In genomic region chr2:207770602-207771404, GRCh38 we compare ENCODE assay signal across 8 cellular contexts. TPM values are rescaled to one million over a fixed set of nuclear protein-coding genes. Genes with fewer than 3 reads are reported as not detected.
DNase-seq lines count a peak whose midpoint lies in the region; ATAC-seq lines count a peak whose summit lies in the region.

No MANE protein-coding gene starts in this region.

- H3K9me3 Mint-ChIP-seq in activated T-cell treated with anti-CD3 and anti-CD28 coated beads, Interleukin-2, amount 50 U/mL, for 4 hours: no peaks in the 10 kb centered on the region

- peak overlapping the region; percentile 88 for H3K4me3 Mint-ChIP-seq in activated T-cell treated with anti-CD3 and anti-CD28 coated beads, Interleukin-2, amount 50 U/mL, for 4 hours

- peak overlapping the region; percentile 59; the same call in 1 of the 2 replicates for H3K27ac ChIP-seq in HUES6 (ENCODE audit: low read depth, low read length)

- H3K27me3 ChIP-seq in HUES6 (ENCODE audit: control insufficient read depth, insufficient read depth, low read length) (peaks cover 42% of the 10 kb centered on the region; the same call in 1 of the 2 replicates), iPS-15b (ENCODE audit: control insufficient read depth, insufficient read depth, low read length) (no peaks in the 10 kb centered on the region)

- H3K4me3 ChIP-seq in HUES6 (ENCODE audit: low read depth, low read length) (peak overlapping the region; percentile 90), iPS-15b (ENCODE audit: low read depth, low read length) (peak overlapping the region; percentile 61)

- no peak for ATAC-seq in activated T-cell treated with anti-CD3 and anti-CD28 coated beads, Interleukin-2, amount 50 U/mL, for 4 hours
- ATAC-seq in stimulated activated naive CD8-positive, alpha-beta T cell treated with anti-CD3 and anti-CD28 coated beads, Interleukin-15, Interleukin-2, amounts not matched to agents 100 U/mL and 50 U/mL, for 24 hours: no peak
- no peak for ATAC-seq in GM18909 (IDR thresholded peaks at IDR 0.05; ENCODE audit: poor library complexity, unreplicated experiment)
- ATAC-seq in HG03520 (IDR thresholded peaks at IDR 0.05; ENCODE audit: unreplicated experiment): no peak
- ATAC-seq in HG02884 (IDR thresholded peaks at IDR 0.05; ENCODE audit: unreplicated experiment): no peak

- H3K36me3 ChIP-seq in HUES6 (ENCODE audit: control insufficient read depth, insufficient read depth, low read length) (peaks cover 18% of the 10 kb centered on the region), iPS-15b (ENCODE audit: control insufficient read depth, insufficient read depth, low read length) (peaks cover 15% of the 10 kb centered on the region)

- H3K9me3 ChIP-seq in HUES6 (ENCODE audit: control insufficient read depth, insufficient read depth, low read depth, low read length) (no peaks in the 10 kb centered on the region), iPS-15b (ENCODE audit: control insufficient read depth, insufficient read depth, low read length) (no peaks in the 10 kb centered on the region)

- no peak for DNase-seq in activated T-cell treated with anti-CD3 and anti-CD28 coated beads, Interleukin-2, amount 50 U/mL, for 4 hours
- DNase-seq in stimulated activated naive CD8-positive, alpha-beta T cell treated with anti-CD3 and anti-CD28 coated beads, Interleukin-15, Interleukin-2, amounts not matched to agents 100 U/mL and 50 U/mL, for 24 hours: peak; percentile 16
- DNase-seq in foreskin melanocyte: no peak

- peak overlapping the region; percentile 81 for H3K9ac ChIP-seq in HUES6 (ENCODE audit: low read length)
- no peak overlapping the region for H3K9ac ChIP-seq in iPS-15b (ENCODE audit: low read depth, low read length)

- peaks cover 30% of the 10 kb centered on the region for H3K27me3 Mint-ChIP-seq in activated T-cell treated with anti-CD3 and anti-CD28 coated beads, Interleukin-2, amount 50 U/mL, for 4 hours (ENCODE audit: low read depth)

- H3K36me3 Mint-ChIP-seq in activated T-cell treated with anti-CD3 and anti-CD28 coated beads, Interleukin-2, amount 50 U/mL, for 4 hours (ENCODE audit: insufficient read depth): no peaks in the 10 kb centered on the region

- peaks cover 29% of the 10 kb centered on the region for H3K4me1 Mint-ChIP-seq in activated T-cell treated with anti-CD3 and anti-CD28 coated beads, Interleukin-2, amount 50 U/mL, for 4 hours (ENCODE audit: low read depth)

- H3K4me1 ChIP-seq in HUES6 (ENCODE audit: control insufficient read depth, insufficient read depth, low read length) (peaks cover 47% of the 10 kb centered on the region), iPS-15b (ENCODE audit: control insufficient read depth, insufficient read depth, low read length) (peaks cover 2% of the 10 kb centered on the region)

RNA-seq across cellular contexts. Expression of gene FZD5, which starts 1.1 kb away (rescaled TPM):
- total RNA-seq in activated T-cell treated with anti-CD3 and anti-CD28 coated beads, Interleukin-2, amount 50 U/mL, for 4 hours: under 1 TPM; 0.56 to 0.79 (median 0.71) TPM

RNA-seq across cellular contexts. Expression of gene CCNYL1, which starts 59.4 kb away (rescaled TPM):
- total RNA-seq in activated T-cell treated with anti-CD3 and anti-CD28 coated beads, Interleukin-2, amount 50 U/mL, for 4 hours: 10 to 100 TPM in 1 of 3 donors, 1 to 10 TPM in 2; 6.3 to 10.3 (median 6.7) TPM
